Comparison of ENCODE assay signal across 9 cellular contexts in the genomic region with DNA sequence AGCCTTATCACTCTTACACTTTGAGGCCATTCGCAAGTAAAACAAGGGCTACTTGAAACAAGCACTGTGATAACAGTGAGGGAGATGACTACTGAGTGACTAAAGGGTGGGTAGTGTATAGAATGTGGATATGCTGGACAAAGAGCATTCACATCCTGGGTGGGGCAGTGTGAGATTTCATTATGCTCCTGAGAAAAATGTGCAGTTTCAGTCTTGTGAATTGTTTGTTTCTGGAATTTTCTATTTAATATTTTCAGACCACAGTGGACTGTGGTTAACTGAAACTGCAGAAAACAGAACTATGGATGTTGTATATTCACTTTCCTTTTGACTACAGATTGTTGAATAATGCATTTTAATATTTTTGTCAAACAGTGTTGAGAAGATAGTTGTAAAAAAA. TPM values are rescaled to one million over a fixed set of nuclear protein-coding genes. Genes with fewer than 3 reads are reported as not detected.
DNase-seq lines count a peak whose midpoint lies in the region; ATAC-seq and TF ChIP-seq lines count a peak whose summit lies in the region.
"Had no signal": no experiment of that assay in that cellular context is flagged by ENCODE, and none has a peak within 500 bp of the region (broad histone marks: within the 10 kb centered on the region; RNA-seq: fewer than 3 reads in every experiment).

No MANE protein-coding gene starts in this region.

- peaks cover 14% of the 10 kb centered on the region for H3K4me1 Mint-ChIP-seq in activated T-helper 17 cell treated with anti-CD3 and anti-CD28 coated beads, Interleukin-2, amount 50 U/mL, for 72 hours

- ATAC-seq in GM19043 (IDR thresholded peaks at IDR 0.05; ENCODE audit: low read depth, unreplicated experiment) (peak; percentile 71), HG03039 (IDR thresholded peaks at IDR 0.05; ENCODE audit: unreplicated experiment) (peak; percentile 74), gastrocnemius medialis (no peak)
- ATAC-seq in activated T-helper 17 cell treated with anti-CD3 and anti-CD28 coated beads, Interleukin-2, amount 50 U/mL, for 72 hours (replicated peaks) = peak; percentile 86

- TF ChIP-seq POLR2A in Peyer's patch (IDR thresholded peaks at IDR 0.05) (no peak), gastrocnemius medialis (IDR thresholded peaks at IDR 0.05) (no peak)

- H3K4me3 Mint-ChIP-seq in activated T-helper 17 cell treated with anti-CD3 and anti-CD28 coated beads, Interleukin-2, amount 50 U/mL, for 72 hours = no peak overlapping the region

- H3K36me3 Mint-ChIP-seq in activated T-helper 17 cell treated with anti-CD3 and anti-CD28 coated beads, Interleukin-2, amount 50 U/mL, for 72 hours (ENCODE audit: low read depth) = peaks cover 92% of the 10 kb centered on the region

- H3K9me3 Mint-ChIP-seq in activated T-helper 17 cell treated with anti-CD3 and anti-CD28 coated beads, Interleukin-2, amount 50 U/mL, for 72 hours = no peaks in the 10 kb centered on the region

- H3K27ac Mint-ChIP-seq in activated T-helper 17 cell treated with anti-CD3 and anti-CD28 coated beads, Interleukin-2, amount 50 U/mL, for 72 hours = peak overlapping the region; percentile 23

- H3K27me3 Mint-ChIP-seq in activated T-helper 17 cell treated with anti-CD3 and anti-CD28 coated beads, Interleukin-2, amount 50 U/mL, for 72 hours = no peaks in the 10 kb centered on the region

- peak; percentile 39 for DNase-seq in retinal pigment epithelial cell (ENCODE audit: low read depth)
- no peak for DNase-seq in Peyer's patch
- no peak for DNase-seq in NCI-H2227 (lab: John Stamatoyannopoulos, UW; ENCODE audit: unreplicated experiment)
- no peak for DNase-seq in C1 segment of cervical spinal cord (lab: John Stamatoyannopoulos, UW)
- no peak for DNase-seq in gastrocnemius medialis

- H3K27me3 ChIP-seq in Peyer's patch = no peaks in the 10 kb centered on the region
- no peaks in the 10 kb centered on the region for H3K27me3 ChIP-seq in gastrocnemius medialis

- intact Hi-C loops in gastrocnemius medialis (cut with DNase I; ENCODE audit: low total_unique reads) = no loop called here

- peaks cover 0 to 23% (median 0%) of the 10 kb centered on the region in 3 donors for H3K36me3 ChIP-seq in Peyer's patch
- peaks cover 0 to 6% of the 10 kb centered on the region in 2 donors for H3K36me3 ChIP-seq in gastrocnemius medialis

- TF ChIP-seq CTCF in retinal pigment epithelial cell (conservative IDR thresholded peaks at IDR 0.05; ENCODE audit: low read depth, low read length) = no peak
- TF ChIP-seq CTCF in Peyer's patch (IDR thresholded peaks at IDR 0.05) = no peak
- no peak for TF ChIP-seq CTCF in gastrocnemius medialis (IDR thresholded peaks at IDR 0.05 in 4 of 5, conservative IDR thresholded peaks at IDR 0.05 in 1 of 5)

- in situ Hi-C loops in gastrocnemius medialis (cut with MboI; ENCODE audit: low sequenced_read_pairs in 4 of 4) = no loop called here

- H3K27ac ChIP-seq in Peyer's patch (no peak overlapping the region), gastrocnemius medialis (no peak overlapping the region)
- H3K27ac ChIP-seq: VCaP had no signal

- H3K4me1 ChIP-seq in Peyer's patch = peaks cover 0 to 10% (median 0%) of the 10 kb centered on the region in 4 donors
- no peaks in the 10 kb centered on the region for H3K4me1 ChIP-seq in gastrocnemius medialis

- H3K9me3 ChIP-seq in Peyer's patch (peaks cover 0 to 6% (median 0%) of the 10 kb centered on the region in 4 donors), gastrocnemius medialis (no peaks in the 10 kb centered on the region)

- H3K4me3 ChIP-seq in retinal pigment epithelial cell (ENCODE audit: low read length) (no peak overlapping the region), Peyer's patch (no peak overlapping the region), gastrocnemius medialis (no peak overlapping the region)

RNA-seq across cellular contexts. Expression of gene B3GALT2, which starts 25.1 kb away (rescaled TPM):
- total RNA-seq in activated T-helper 17 cell treated with anti-CD3 and anti-CD28 coated beads, Interleukin-2, amount 50 U/mL, for 72 hours = 1 to 10 TPM; 1.4 to 1.8 TPM
- total RNA-seq in Peyer's patch = 1 to 10 TPM; 1.3 to 3.3 (median 2.6) TPM
- under 1 TPM in 1 of 4 donors, not detected in 3; 0.11 TPM for total RNA-seq in gastrocnemius medialis

Comparison
In these comparisons a context has a peak if more than half of its experiments do, and no peak if none do; other contexts are left out.
1. ATAC-seq: peak in GM19043 (single experiment), HG03039 (single experiment) and activated T-helper 17 cell treated with anti-CD3 and anti-CD28 coated beads, Interleukin-2, amount 50 U/mL, for 72 hours (single experiment); none in gastrocnemius medialis (0 of 2).